ENCODE assay signal across 7 cellular contexts in the genomic region with DNA sequence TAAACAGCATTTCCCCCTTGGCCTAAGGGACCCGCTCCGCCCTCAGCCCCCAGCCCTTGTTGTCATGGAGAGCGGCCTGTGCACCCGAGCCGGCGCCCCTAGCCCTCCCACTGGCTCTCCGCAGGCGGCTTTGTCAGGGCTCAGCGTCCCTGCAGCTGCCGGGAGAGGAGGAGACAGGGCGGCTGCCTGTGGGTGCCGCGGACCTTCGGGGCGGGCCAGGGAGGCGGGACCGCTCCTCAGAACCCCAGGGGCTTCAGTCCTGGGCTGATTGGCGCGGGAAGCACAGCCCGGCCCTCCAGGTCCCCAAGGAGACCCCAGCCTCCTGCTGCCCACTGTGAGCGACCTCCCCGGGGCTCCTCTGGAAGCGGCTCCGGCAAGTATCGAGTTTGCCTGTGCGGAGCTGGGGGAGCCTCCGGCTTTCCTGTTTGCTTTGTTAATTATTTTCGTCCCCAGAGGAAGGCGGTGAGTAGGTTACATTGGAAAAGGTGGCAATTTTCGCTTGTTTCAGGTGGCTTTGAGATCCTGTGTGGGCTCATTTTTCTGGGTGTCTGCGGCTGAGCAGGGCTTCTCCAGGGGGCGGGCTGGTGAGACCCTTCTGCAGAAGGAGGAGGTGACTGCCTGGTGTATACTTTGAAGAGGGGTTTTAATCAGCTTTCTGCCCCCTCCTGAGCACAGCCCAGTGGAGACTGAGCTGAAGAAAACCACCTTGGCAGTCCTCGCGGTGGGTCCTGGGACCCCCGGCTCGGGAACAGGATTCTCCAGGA. TPM values are rescaled to one million over a fixed set of nuclear protein-coding genes. Genes with fewer than 3 reads are reported as not detected.
A peak's percentile ranks its signal among the peaks of the same experiment; 100 is the strongest.
DNase-seq lines count a peak whose midpoint lies in the region; ATAC-seq lines count a peak whose summit lies in the region.

Gene FGD3, plus strand, starts transcription at position 256 of the 764 bp plus-strand sequence. CDS start 28,734 bp downstream, outside the sequence.

- H3K27me3 ChIP-seq in HUES64 (ENCODE audit: insufficient read depth, low read length) (peaks cover 20% of the 10 kb centered on the region), adipocyte (replicated peaks; ENCODE audit: control insufficient read depth, insufficient read depth, low read length) (peaks cover 31% of the 10 kb centered on the region)

- H3K36me3 ChIP-seq in HUES64 (ENCODE audit: insufficient read depth, low read length) (no peaks in the 10 kb centered on the region), adipocyte (ENCODE audit: control insufficient read depth, insufficient read depth, low read length, severe bottlenecking) (no peaks in the 10 kb centered on the region)

- H3K9me3 ChIP-seq in HUES64 (ENCODE audit: insufficient read depth, low read depth, low read length) = no peaks in the 10 kb centered on the region
- no peaks in the 10 kb centered on the region for H3K9me3 ChIP-seq in adipocyte (ENCODE audit: control insufficient read depth, low read length)
- no peaks in the 10 kb centered on the region for H3K9me3 ChIP-seq in iPS-18c (ENCODE audit: control insufficient read depth, insufficient read depth, low read length)

- DNase-seq in RPMI8226 (peak; percentile 67), adipocyte (ENCODE audit: low read depth) (peak; percentile 29), superior temporal gyrus (ENCODE audit: extremely low spot score) (no peak)

- H3K9ac ChIP-seq in HUES64 (ENCODE audit: low read depth, low read length) (peak within 1 kb of the TSS; percentile 52), adipocyte (ENCODE audit: low read length) (peak within 1 kb of the TSS; percentile 53)

- 9% methylated on average over 36 of the region's 36 CpGs for WGBS in HUES64

- H3K27ac ChIP-seq in HUES64 (ENCODE audit: low read depth, low read length) (no peak within 1 kb of the TSS), skin epidermis (peak within 1 kb of the TSS in 20 of 21 experiments; percentile 5 to 82 (median 58))

- peak within 1 kb of the TSS; percentile 52 for H3K4me3 ChIP-seq in HUES64 (ENCODE audit: low read length)
- H3K4me3 ChIP-seq in adipocyte (ENCODE audit: low read length) = peak within 1 kb of the TSS; percentile 78
- peak within 1 kb of the TSS; percentile 43 for H3K4me3 ChIP-seq in iPS-18c (ENCODE audit: insufficient read depth, low read depth, low read length)
- H3K4me3 ChIP-seq in skin epidermis = peak within 1 kb of the TSS; percentile 23 to 60 (median 50)

- no peak for ATAC-seq in GM19467 (IDR thresholded peaks at IDR 0.05; ENCODE audit: unreplicated experiment)

- peaks cover 3% of the 10 kb centered on the region; the same call in 1 of the 2 replicates for H3K4me1 ChIP-seq in HUES64 (ENCODE audit: insufficient read depth, low read length)
- H3K4me1 ChIP-seq in adipocyte (ENCODE audit: control insufficient read depth, insufficient read depth, low read length) = peaks cover 5% of the 10 kb centered on the region

RNA-seq across cellular contexts. Expression of gene FGD3, which starts in this region (rescaled TPM):
- polyA plus RNA-seq in HUES64 (2013, experiment 1 of 2) = 0.90 TPM
- 1.1 TPM for polyA plus RNA-seq in HUES64 (2013, experiment 2 of 2)
